1 cellular context compared by ENCODE assay signal in genomic region chr12:117105902-117106301, GRCh38.
A peak's percentile ranks its signal among the peaks of the same experiment; 100 is the strongest.
TF ChIP-seq lines count a peak whose summit lies in the region.

No MANE protein-coding gene starts in this region.

TF ChIP-seq in HEK293, 187 proteins besides CTCF, POLR2A, EP300 and RAD21 (continued from another document):
- TF ChIP-seq, protein P1, sequence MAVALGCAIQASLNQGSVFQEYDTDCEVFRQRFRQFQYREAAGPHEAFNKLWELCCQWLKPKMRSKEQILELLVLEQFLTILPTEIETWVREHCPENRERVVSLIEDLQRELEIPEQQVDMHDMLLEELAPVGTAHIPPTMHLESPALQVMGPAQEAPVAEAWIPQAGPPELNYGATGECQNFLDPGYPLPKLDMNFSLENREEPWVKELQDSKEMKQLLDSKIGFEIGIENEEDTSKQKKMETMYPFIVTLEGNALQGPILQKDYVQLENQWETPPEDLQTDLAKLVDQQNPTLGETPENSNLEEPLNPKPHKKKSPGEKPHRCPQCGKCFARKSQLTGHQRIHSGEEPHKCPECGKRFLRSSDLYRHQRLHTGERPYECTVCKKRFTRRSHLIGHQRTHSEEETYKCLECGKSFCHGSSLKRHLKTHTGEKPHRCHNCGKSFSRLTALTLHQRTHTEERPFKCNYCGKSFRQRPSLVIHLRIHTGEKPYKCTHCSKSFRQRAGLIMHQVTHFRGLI (tag by site-specific recombination; IDR thresholded peaks at IDR 0.05) = peak; percentile 43; the same call in 1 of the 2 replicates
- TF ChIP-seq, protein P2, sequence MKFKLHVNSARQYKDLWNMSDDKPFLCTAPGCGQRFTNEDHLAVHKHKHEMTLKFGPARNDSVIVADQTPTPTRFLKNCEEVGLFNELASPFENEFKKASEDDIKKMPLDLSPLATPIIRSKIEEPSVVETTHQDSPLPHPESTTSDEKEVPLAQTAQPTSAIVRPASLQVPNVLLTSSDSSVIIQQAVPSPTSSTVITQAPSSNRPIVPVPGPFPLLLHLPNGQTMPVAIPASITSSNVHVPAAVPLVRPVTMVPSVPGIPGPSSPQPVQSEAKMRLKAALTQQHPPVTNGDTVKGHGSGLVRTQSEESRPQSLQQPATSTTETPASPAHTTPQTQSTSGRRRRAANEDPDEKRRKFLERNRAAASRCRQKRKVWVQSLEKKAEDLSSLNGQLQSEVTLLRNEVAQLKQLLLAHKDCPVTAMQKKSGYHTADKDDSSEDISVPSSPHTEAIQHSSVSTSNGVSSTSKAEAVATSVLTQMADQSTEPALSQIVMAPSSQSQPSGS (tag by site-specific recombination; IDR thresholded peaks at IDR 0.05; ENCODE audit: low read depth) = 0 out of 2 replicates have a peak, but pooled peaks have one; percentile 21
- TF ChIP-seq ZNF266 (tag by site-specific recombination; IDR thresholded peaks at IDR 0.05; ENCODE audit: low read depth) (no peak), WT1 (tag by site-specific recombination; IDR thresholded peaks at IDR 0.05) (peak; percentile 52; the same call in 1 of the 2 replicates), ZNF639 (tag by site-specific recombination; IDR thresholded peaks at IDR 0.05) (peak; percentile 80), SCRT2 (tag by site-specific recombination; IDR thresholded peaks at IDR 0.05) (peak; percentile 97), KLF8 (tag by site-specific recombination; IDR thresholded peaks at IDR 0.05) (peak; percentile 68; the same call in 1 of the 2 replicates), YY1 (tag by site-specific recombination; IDR thresholded peaks at IDR 0.05) (no peak), ZNF549 (tag by site-specific recombination; IDR thresholded peaks at IDR 0.05) (no peak), ZNF184 (tag by site-specific recombination; IDR thresholded peaks at IDR 0.05) (0 out of 2 replicates have a peak, but pooled peaks have one; percentile 55), SCRT1 (tag by site-specific recombination; IDR thresholded peaks at IDR 0.05; ENCODE audit: borderline replicate concordance) (peak; percentile 70; the same call in 1 of the 2 replicates), ZNF366 (tag by site-specific recombination; conservative IDR thresholded peaks at IDR 0.05) (peak; percentile 54), ZNF302 (tag by site-specific recombination; IDR thresholded peaks at IDR 0.05; ENCODE audit: low read depth) (no peak)
